Comparison of ENCODE assay signal across 16 cellular contexts in the genomic region with DNA sequence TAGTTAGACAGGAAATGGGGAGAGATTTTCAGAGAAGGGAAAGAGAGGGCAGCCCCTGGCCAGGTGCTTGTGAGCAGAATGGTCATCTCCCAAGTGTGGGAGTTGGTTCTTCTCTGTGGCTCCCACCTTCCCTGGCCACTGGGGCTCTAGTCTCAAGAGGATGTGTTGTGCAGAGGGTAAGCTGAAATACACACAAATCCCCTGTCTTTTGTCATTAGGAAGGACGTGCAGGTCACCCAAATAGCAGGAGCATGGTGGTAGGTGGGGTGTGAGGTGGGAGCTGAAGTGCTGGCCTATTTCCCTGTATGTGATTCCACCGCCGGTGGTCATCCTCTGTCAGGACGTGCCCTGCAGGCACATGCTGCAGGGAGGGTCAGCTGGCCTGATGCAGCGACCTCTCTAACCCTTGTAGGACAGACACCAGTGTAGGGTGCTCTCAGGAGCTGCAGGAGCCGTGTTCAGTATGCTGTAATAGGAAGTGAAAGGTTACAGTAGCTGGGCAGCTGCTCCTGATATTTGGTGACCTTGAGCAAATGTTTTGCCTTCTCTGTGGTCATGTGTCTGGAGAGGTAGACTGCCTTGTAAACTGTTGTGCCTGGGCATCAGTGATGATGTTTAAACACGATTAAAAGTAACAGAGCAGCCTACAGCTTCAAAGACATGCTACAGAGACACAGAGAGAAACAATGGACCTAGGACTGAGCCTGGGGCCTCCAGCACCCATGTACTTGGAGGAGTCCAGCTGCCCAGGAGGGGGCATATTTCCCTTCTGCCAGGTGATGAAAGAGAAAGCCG. TPM values are rescaled to one million over a fixed set of nuclear protein-coding genes. Genes with fewer than 3 reads are reported as not detected.
"Had no signal": no experiment of that assay in that cellular context is flagged by ENCODE, and none has a peak within 500 bp of the region (broad histone marks: within the 10 kb centered on the region; RNA-seq: fewer than 3 reads in every experiment).

No MANE protein-coding gene starts in this region.

- H3K36me3 ChIP-seq: brain microvascular endothelial cell, thoracic aorta had no signal

- H3K27me3 ChIP-seq: brain microvascular endothelial cell had no signal

- H3K4me3 ChIP-seq: thoracic aorta had no signal

- H3K27ac ChIP-seq: brain microvascular endothelial cell had no signal

- DNase-seq: activated effector memory CD4-positive, alpha-beta T cell treated with Interleukin-2 at 50 U/mL for 16 hours; brain microvascular endothelial cell; dermis blood vessel endothelial cell; endodermal cell; erythroblast; immature natural killer cell; left colon; mammary epithelial cell; stimulated activated CD4-positive, alpha-beta T cell treated with anti-CD3 and anti-CD28 coated beads, Interleukin-15, amount 100 ng/mL, for 24 hours; stimulated activated CD4-positive, alpha-beta T cell treated with anti-CD3 and anti-CD28 coated beads, Interleukin-4, amount 100 ng/mL, for 4 hours; stimulated activated naive CD8-positive, alpha-beta T cell treated with anti-CD3 and anti-CD28 coated beads, Interleukin-15, amount 100 ng/mL, for 72 hours; T-helper 2 cell had no signal

- ATAC-seq: left colon; stimulated activated naive CD8-positive, alpha-beta T cell treated with anti-CD3 and anti-CD28 coated beads, Interleukin-15, amount 100 ng/mL, for 72 hours had no signal

- H3K9me3 ChIP-seq: thoracic aorta had no signal

RNA-seq across cellular contexts. Expression of a gene that starts 35.4 kb away (rescaled TPM):
- total RNA-seq: dermis blood vessel endothelial cell, endodermal cell, left colon, mammary epithelial cell, mucosa of gallbladder, osteocyte, thoracic aorta, ureter had no signal
- polyA plus RNA-seq: immature natural killer cell, mammary epithelial cell had no signal

RNA-seq across cellular contexts. Expression of a gene that starts 47.8 kb away (rescaled TPM):
- total RNA-seq: dermis blood vessel endothelial cell, left colon, mammary epithelial cell, osteocyte, thoracic aorta, ureter had no signal
- polyA plus RNA-seq: immature natural killer cell, mammary epithelial cell had no signal
